ENCODE assay signal across 1 cellular context in genomic region chr9:123556464-123557435, GRCh38.
TF ChIP-seq lines count a peak whose summit lies in the region.

No MANE protein-coding gene starts in this region.

TF ChIP-seq in K562, 482 proteins besides CTCF, POLR2A, EP300 and RAD21 (continued from another document and continues in another):
- TF ChIP-seq MAFF (IDR thresholded peaks at IDR 0.05; ENCODE audit: low read length) (no peak), RBM17 (IDR thresholded peaks at IDR 0.05; ENCODE audit: borderline replicate concordance, low read depth, low read length) (no peak), RBM15 (IDR thresholded peaks at IDR 0.05; ENCODE audit: insufficient read depth, low read length) (no peak), CREB3L1 (IDR thresholded peaks at IDR 0.05; ENCODE audit: borderline replicate concordance, low read depth) (no peak), MAFK (IDR thresholded peaks at IDR 0.05; ENCODE audit: low read length) (no peak), THAP12 (CRISPR knock-in tag; IDR thresholded peaks at IDR 0.05) (no peak), DACH1 (IDR thresholded peaks at IDR 0.05; ENCODE audit: partially characterized antibody) (no peak), HLTF (IDR thresholded peaks at IDR 0.05) (no peak), FIP1L1 (IDR thresholded peaks at IDR 0.05; ENCODE audit: low read depth, low read length, poor library complexity, severe bottlenecking) (no peak), ZNF316 (IDR thresholded peaks at IDR 0.05) (no peak), NFRKB (IDR thresholded peaks at IDR 0.05; ENCODE audit: low read depth) (no peak), SRSF3 (IDR thresholded peaks at IDR 0.05; ENCODE audit: insufficient read depth, low read length) (no peak), ZNF121 (CRISPR knock-in tag; conservative IDR thresholded peaks at IDR 0.05) (no peak), NFYB (IDR thresholded peaks at IDR 0.05; ENCODE audit: extremely low read depth, insufficient read length) (no peak), ZNF668 (CRISPR knock-in tag; IDR thresholded peaks at IDR 0.05) (no peak), TAF15 (IDR thresholded peaks at IDR 0.05; ENCODE audit: low read depth, low read length) (no peak), MTA2 (IDR thresholded peaks at IDR 0.05; ENCODE audit: low read depth) (no peak), ZNF239 (CRISPR knock-in tag; IDR thresholded peaks at IDR 0.05) (no peak), CHD2 (IDR thresholded peaks at IDR 0.05; ENCODE audit: low read depth, low read length) (no peak), MYNN (IDR thresholded peaks at IDR 0.05) (no peak), MYNN (CRISPR knock-in tag; IDR thresholded peaks at IDR 0.05) (no peak), BRF1 (IDR thresholded peaks at IDR 0.05; ENCODE audit: borderline replicate concordance, extremely low read depth, insufficient read length) (no peak), MLX (CRISPR knock-in tag; conservative IDR thresholded peaks at IDR 0.05) (no peak), SRSF7 (optimal IDR thresholded peaks at IDR 0.05; ENCODE audit: low read depth, low read length) (no peak), POU5F1 (IDR thresholded peaks at IDR 0.05; ENCODE audit: borderline replicate concordance, low read depth, low read length, partially characterized antibody) (no peak), GABPB2 (CRISPR knock-in tag; conservative IDR thresholded peaks at IDR 0.05) (no peak), MITF (IDR thresholded peaks at IDR 0.05) (no peak), HSF4 (CRISPR knock-in tag; IDR thresholded peaks at IDR 0.05; ENCODE audit: borderline replicate concordance) (no peak), ZNF384 (IDR thresholded peaks at IDR 0.05; ENCODE audit: low read depth, low read length) (no peak), ZNF197 (CRISPR knock-in tag; IDR thresholded peaks at IDR 0.05; ENCODE audit: low read depth) (no peak), GATAD2A (IDR thresholded peaks at IDR 0.05) (no peak), NCOA6 (IDR thresholded peaks at IDR 0.05) (no peak), U2AF1 (optimal IDR thresholded peaks at IDR 0.05; ENCODE audit: low read depth, low read length) (no peak), ZNF134 (CRISPR knock-in tag; conservative IDR thresholded peaks at IDR 0.05) (no peak), SP1 (CRISPR knock-in tag; IDR thresholded peaks at IDR 0.05) (no peak), TAF1 (IDR thresholded peaks at IDR 0.05; ENCODE audit: control insufficient read depth, extremely low read depth, insufficient read depth, low read length, severe bottlenecking) (no peak), BDP1 (IDR thresholded peaks at IDR 0.05; ENCODE audit: insufficient read depth, insufficient read length) (no peak), ZNF551 (CRISPR knock-in tag; IDR thresholded peaks at IDR 0.05) (no peak), ZC3H4 (CRISPR knock-in tag; IDR thresholded peaks at IDR 0.05; ENCODE audit: borderline replicate concordance) (no peak), BCLAF1 (IDR thresholded peaks at IDR 0.05; ENCODE audit: borderline replicate concordance in 1 of 2, control insufficient read depth in 1 of 2, low read depth in 2 of 2, low read length in 1 of 2) (no peak), ZNF23 (CRISPR knock-in tag; IDR thresholded peaks at IDR 0.05) (no peak), BCL6 (CRISPR knock-in tag; IDR thresholded peaks at IDR 0.05) (no peak), ATF6 (CRISPR knock-in tag; IDR thresholded peaks at IDR 0.05) (no peak), MYC (IDR thresholded peaks at IDR 0.05; ENCODE audit: low read depth, low read length) (peak; percentile 33; the same call in 1 of the 2 replicates), MYC (CRISPR knock-in tag; IDR thresholded peaks at IDR 0.05; ENCODE audit: borderline replicate concordance, low read depth) (no peak), TCFL5 (CRISPR knock-in tag; conservative IDR thresholded peaks at IDR 0.05) (no peak), ZNF174 (CRISPR knock-in tag; IDR thresholded peaks at IDR 0.05) (no peak), VEZF1 (CRISPR knock-in tag; IDR thresholded peaks at IDR 0.05) (peak; percentile 24; the same call in 1 of the 2 replicates), ZNF311 (CRISPR knock-in tag; IDR thresholded peaks at IDR 0.05) (no peak), E4F1 (CRISPR knock-in tag; IDR thresholded peaks at IDR 0.05; ENCODE audit: borderline replicate concordance) (no peak), SMARCC2 (IDR thresholded peaks at IDR 0.05; ENCODE audit: low read depth) (no peak), CBFA2T3 (IDR thresholded peaks at IDR 0.05) (peak; percentile 61), TCF3 (CRISPR knock-in tag; IDR thresholded peaks at IDR 0.05) (peak; percentile 55; the same call in 1 of the 2 replicates), ESRRB (CRISPR knock-in tag; IDR thresholded peaks at IDR 0.05; ENCODE audit: borderline replicate concordance) (no peak), SRSF1 (IDR thresholded peaks at IDR 0.05; ENCODE audit: low read depth, low read length) (no peak), KHSRP (IDR thresholded peaks at IDR 0.05) (no peak)
